Comparison of ENCODE assay signal across 16 cellular contexts in the genomic region with DNA sequence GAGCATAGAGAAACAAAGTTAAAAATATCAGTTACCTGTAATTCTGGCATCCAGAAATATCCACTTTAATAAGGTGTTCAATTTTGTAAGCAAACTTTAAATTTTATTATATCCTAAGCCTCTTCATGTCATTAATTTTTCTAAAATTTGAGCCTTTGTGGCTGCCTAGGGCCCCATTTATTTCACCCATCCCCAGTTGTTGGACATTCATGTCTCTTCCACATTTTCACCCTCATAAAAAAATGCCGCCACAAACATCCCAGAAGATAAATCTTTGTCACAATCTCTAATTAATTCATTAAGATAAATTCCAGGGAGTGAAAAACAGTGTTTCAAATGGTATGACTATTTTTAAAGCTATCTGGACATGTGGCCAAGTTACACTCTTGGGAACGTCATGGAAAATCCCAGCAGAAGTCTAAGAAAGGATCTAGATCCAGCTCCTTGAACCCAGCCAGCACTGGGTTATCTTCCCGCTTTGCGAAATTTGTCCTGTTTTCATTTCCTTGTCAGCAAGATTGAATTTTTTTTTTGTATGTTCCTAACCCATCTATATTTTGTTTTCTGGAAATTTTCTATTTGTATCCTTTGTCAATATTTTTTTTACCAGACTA.
DNase-seq lines count a peak whose midpoint lies in the region; ATAC-seq and TF ChIP-seq lines count a peak whose summit lies in the region.
"Had no signal": no experiment of that assay in that cellular context is flagged by ENCODE, and none has a peak within 500 bp of the region (broad histone marks: within the 10 kb centered on the region; RNA-seq: fewer than 3 reads in every experiment).

No MANE protein-coding gene starts in this region.

- H3K4me1 ChIP-seq in right cardiac atrium (ENCODE audit: control insufficient read depth, insufficient read depth, low read length) (no peaks in the 10 kb centered on the region), skeletal muscle tissue (ENCODE audit: control insufficient read depth in 3 of 3, insufficient read depth in 3 of 3, low read length in 3 of 3) (peaks cover 17 to 24% (median 23%) of the 10 kb centered on the region in 3 donors)
- H3K4me1 ChIP-seq: foreskin keratinocyte had no signal

- no peak overlapping the region for H3K9ac ChIP-seq in skeletal muscle tissue (ENCODE audit: low read depth in 1 of 3, low read length in 3 of 3)

- H3K9me3 ChIP-seq in right cardiac atrium (ENCODE audit: control insufficient read depth, low read length) (no peaks in the 10 kb centered on the region), skeletal muscle tissue (ENCODE audit: control insufficient read depth in 3 of 3, low read length in 3 of 3) (no peaks in the 10 kb centered on the region)
- H3K9me3 ChIP-seq: BE2C had no signal

- H3K27ac ChIP-seq in right cardiac atrium (ENCODE audit: low read length) (no peak overlapping the region), skeletal muscle tissue (ENCODE audit: low read depth, low read length) (peak overlapping the region; percentile 33)
- H3K27ac ChIP-seq: foreskin keratinocyte had no signal

- TF ChIP-seq CTCF in choroid plexus epithelial cell (conservative IDR thresholded peaks at IDR 0.05; ENCODE audit: low read depth, low read length): no peak

- H3K27me3 ChIP-seq in right cardiac atrium (ENCODE audit: control insufficient read depth, insufficient read depth) (no peaks in the 10 kb centered on the region), skeletal muscle tissue (ENCODE audit: control insufficient read depth in 3 of 3, insufficient read depth in 3 of 3, low read length in 3 of 3) (no peaks in the 10 kb centered on the region)
- H3K27me3 ChIP-seq: BE2C had no signal

- ATAC-seq in right cardiac atrium: peak; percentile 74 to 79
- no peak for ATAC-seq in GM21526 (IDR thresholded peaks at IDR 0.05; ENCODE audit: low FRiP score, unreplicated experiment)
- ATAC-seq in HG03521 (IDR thresholded peaks at IDR 0.05; ENCODE audit: unreplicated experiment): no peak
- ATAC-seq: foreskin keratinocyte; GM12878; natural killer cell treated with Interleukin-12 subunit alpha and Interleukin-12 subunit beta and Interleukin-15 and Interleukin-18, amount 100 ng/mL, for 72 hours had no signal

- DNase-seq in GM03348 (ENCODE audit: low spot score): peak; percentile 82
- peak; percentile 64 for DNase-seq in choroid plexus epithelial cell (ENCODE audit: low read depth)
- no peak for DNase-seq in right cardiac atrium
- DNase-seq in stimulated activated CD4-positive, alpha-beta T cell treated with anti-CD3 and anti-CD28 coated beads, Interleukin-2, amount 100 ng/mL, for 24 hours: no peak
- no peak for DNase-seq in stimulated activated CD4-positive, alpha-beta T cell treated with anti-CD3 and anti-CD28 coated beads, Interleukin-15, amount 100 ng/mL, for 24 hours
- DNase-seq: activated gamma-delta T cell treated with Interleukin-2 at 50 U/mL for 16 hours; BE2C; foreskin keratinocyte; kidney glomerular epithelial cell; SHP77 treated with DMSO at 0.1 percent for 48 hours; stimulated activated CD4-positive, alpha-beta T cell treated with anti-CD3 and anti-CD28 coated beads, Interleukin-12 subunit alpha, Interleukin-12 subunit beta, amount 100 ng/mL, for 4 hours had no signal

- 35% methylated on average over 4 of the region's 4 CpGs for WGBS in right cardiac atrium

- no peak overlapping the region for H3K4me3 ChIP-seq in choroid plexus epithelial cell (ENCODE audit: low read depth, low read length)
- H3K4me3 ChIP-seq in right cardiac atrium (ENCODE audit: low read length): no peak overlapping the region
- no peak overlapping the region for H3K4me3 ChIP-seq in skeletal muscle tissue (ENCODE audit: low read length in 3 of 3)
- H3K4me3 ChIP-seq: GM12878 had no signal

- H3K36me3 ChIP-seq in skeletal muscle tissue (ENCODE audit: control insufficient read depth in 3 of 3, insufficient read depth in 3 of 3, low read length in 3 of 3): no peaks in the 10 kb centered on the region
- H3K36me3 ChIP-seq: BE2C had no signal

- intact Hi-C loops in right cardiac atrium (cut with DNase I): loop anchor here in 1 of 4 donors (10.0 kb wide), 1 partner anchor 49 kb away; no protein-coding TSS in a partner anchor

Comparison
In these comparisons a context has a peak if more than half of its experiments do, and no peak if none do; other contexts are left out.
1. DNase-seq: peak in GM03348 (single experiment) and choroid plexus epithelial cell (single experiment); none in right cardiac atrium (0 of 3), stimulated activated CD4-positive, alpha-beta T cell treated with anti-CD3 and anti-CD28 coated beads, Interleukin-2, amount 100 ng/mL, for 24 hours (0 of 2) and stimulated activated CD4-positive, alpha-beta T cell treated with anti-CD3 and anti-CD28 coated beads, Interleukin-15, amount 100 ng/mL, for 24 hours (single experiment).
2. ATAC-seq: peak in right cardiac atrium (2 of 2); none in GM21526 (single experiment) and HG03521 (single experiment).